Comparison of ENCODE assay signal across 30 cellular contexts in the genomic region with DNA sequence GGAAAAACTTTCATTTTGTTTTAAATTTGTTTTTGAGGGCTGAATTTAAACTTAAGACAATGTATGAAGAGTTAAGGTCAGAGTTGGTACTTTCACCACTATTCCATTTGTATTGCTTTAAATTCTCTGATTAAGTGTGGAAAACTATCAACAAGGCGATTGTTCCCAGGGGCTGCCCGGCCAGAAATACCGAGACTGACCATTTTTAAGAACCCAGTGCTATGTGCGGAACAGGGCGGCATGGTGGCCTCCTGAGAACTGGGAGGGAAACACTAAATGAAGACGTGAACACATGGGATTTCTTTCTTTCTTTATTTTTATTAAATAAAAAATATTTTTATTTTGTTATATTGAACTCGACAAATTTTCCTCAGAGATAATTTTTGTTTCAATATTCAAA.
"Had no signal": no experiment of that assay in that cellular context is flagged by ENCODE, and none has a peak within 500 bp of the region (broad histone marks: within the 10 kb centered on the region; RNA-seq: fewer than 3 reads in every experiment).

No MANE protein-coding gene starts in this region.

- H3K27me3 ChIP-seq: ascending aorta, SJCRH30 had no signal

- DNase-seq: activated CD4-positive, alpha-beta memory T cell treated with anti-CD3 and anti-CD28 coated beads, Interleukin-2, amount 10 ng/mL, durations not matched to agents 7 days and 5 days; activated CD4-positive, alpha-beta T cell treated with anti-CD3 and anti-CD28 coated beads for 1 hour; activated CD4-positive, alpha-beta T cell treated with anti-CD3 and anti-CD28 coated beads for 48 hours; activated CD4-positive, CD25-positive, alpha-beta regulatory T cell; activated CD8-positive, alpha-beta memory T cell treated with anti-CD3 and anti-CD28 coated beads for 24 hours; activated effector memory CD4-positive, alpha-beta T cell treated with anti-CD3 and anti-CD28 coated beads, Interleukin-2, amount 50 U/mL, for 16 hours; activated naive CD4-positive, alpha-beta T cell; activated naive CD4-positive, alpha-beta T cell treated with anti-CD3 and anti-CD28 coated beads, Interleukin-2, amount 50 U/mL, for 16 hours; activated naive CD8-positive, alpha-beta T cell treated with anti-CD3 and anti-CD28 coated beads for 36 hours; activated T-cell treated with anti-CD3 and anti-CD28 coated beads, Interleukin-2, amount 50 U/mL, for 1 hour; activated T-cell treated with anti-CD3 and anti-CD28 coated beads, Interleukin-2, amount 50 U/mL, for 72 hours; amniotic stem cell; Karpas-422; KBM-7; NCI-H1105; NCI-H1417 treated with DMSO at 0.1 percent for 48 hours; NCI-H187 treated with DMSO at 0.1 percent for 48 hours; NCI-H2081; NCI-H2227 treated with DMSO at 0.1 percent for 48 hours; NCI-H446 treated with DMSO at 0.1 percent for 48 hours; NCI-H524; NCI-H69; SHP77; T1000; WERI-Rb-1 had no signal

- H3K9me3 ChIP-seq: ascending aorta, SJCRH30 had no signal

- ATAC-seq: activated T-cell treated with anti-CD3 and anti-CD28 coated beads, Interleukin-2, amount 50 U/mL, for 72 hours; activated T-helper 17 cell treated with anti-CD3 and anti-CD28 coated beads, Interleukin-2, amount 50 U/mL, for 72 hours; Panc1 had no signal

- H3K4me3 ChIP-seq: ascending aorta, SJCRH30, SK-N-MC had no signal

- H3K27ac ChIP-seq: ascending aorta, SJCRH30, SK-N-MC, WERI-Rb-1 had no signal

- H3K4me1 ChIP-seq: ascending aorta, SJCRH30 had no signal

- H3K36me3 ChIP-seq: ascending aorta, SJCRH30, WERI-Rb-1 had no signal
